In the genomic region with DNA sequence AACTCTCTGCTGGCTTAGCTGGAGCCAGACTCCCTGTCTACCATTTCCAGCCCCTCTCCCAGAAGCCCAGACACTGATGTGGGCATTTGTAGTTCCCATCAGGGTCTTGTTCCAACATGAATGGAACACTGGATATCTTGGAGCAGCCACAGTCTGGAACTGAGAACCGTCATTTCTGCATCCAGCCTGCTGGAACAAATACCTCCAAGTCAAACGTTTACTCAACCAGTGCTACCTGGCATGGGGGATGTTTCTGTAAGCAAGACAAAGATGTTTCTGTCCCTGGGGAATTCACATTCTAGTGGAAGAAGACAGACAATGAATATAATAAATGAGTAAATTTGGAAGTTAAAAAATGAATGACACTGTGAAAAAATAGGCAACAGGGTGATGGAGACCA, we compare ENCODE assay signal across 28 cellular contexts.
DNase-seq lines count a peak whose midpoint lies in the region; ATAC-seq and TF ChIP-seq lines count a peak whose summit lies in the region.
"Had no signal": no experiment of that assay in that cellular context is flagged by ENCODE, and none has a peak within 500 bp of the region (broad histone marks: within the 10 kb centered on the region; RNA-seq: fewer than 3 reads in every experiment).

No MANE protein-coding gene starts in this region.

- H3K14ac ChIP-seq in neuronal stem cell (ENCODE audit: low read length), result no peak overlapping the region

- H3K4ac ChIP-seq in neuronal stem cell (ENCODE audit: low read length), result no peak overlapping the region

- H3K36me3 Mint-ChIP-seq in activated CD4-positive, alpha-beta T cell treated with anti-CD3 and anti-CD28 coated beads, Interleukin-2, amount 10 ng/mL, durations not matched to agents 24 days and 14 days (ENCODE audit: low read depth), result no peaks in the 10 kb centered on the region
- H3K36me3 Mint-ChIP-seq in activated T-helper 2 cell treated with anti-CD3 and anti-CD28 coated beads, Interferon-gamma antibody, Interleukin-2, Interleukin-4, amounts not matched to agents 10 μg/mL and 5 μg/mL and 100 μg/mL, durations not matched to agents 14 hours and 24 hours and 36 hours (ENCODE audit: low read depth), result no peaks in the 10 kb centered on the region
- H3K36me3 Mint-ChIP-seq in nephron progenitor cell (ENCODE audit: low read depth), result no peaks in the 10 kb centered on the region
- H3K36me3 Mint-ChIP-seq: brain; CD8-positive, alpha-beta T cell; IgD-negative memory B cell; naive thymus-derived CD4-positive, alpha-beta T cell had no signal

- H3K4me2 ChIP-seq in neuronal stem cell (ENCODE audit: insufficient read depth, low read length, poor library complexity, severe bottlenecking), result no peak overlapping the region
- H3K4me2 ChIP-seq: SK-N-SH, smooth muscle cell had no signal

- peaks cover 54% of the 10 kb centered on the region for H3K4me1 Mint-ChIP-seq in activated CD4-positive, alpha-beta T cell treated with anti-CD3 and anti-CD28 coated beads, Interleukin-2, amount 10 ng/mL, durations not matched to agents 24 days and 14 days
- peaks cover 58% of the 10 kb centered on the region for H3K4me1 Mint-ChIP-seq in activated T-helper 2 cell treated with anti-CD3 and anti-CD28 coated beads, Interferon-gamma antibody, Interleukin-2, Interleukin-4, amounts not matched to agents 10 μg/mL and 5 μg/mL and 100 μg/mL, durations not matched to agents 14 hours and 24 hours and 36 hours (ENCODE audit: low read depth)
- peaks cover 32% of the 10 kb centered on the region for H3K4me1 Mint-ChIP-seq in nephron progenitor cell
- H3K4me1 Mint-ChIP-seq: B cell, IgD-negative memory B cell had no signal

- H3K4me3 ChIP-seq in neuronal stem cell (ENCODE audit: low read length in 2 of 2), result no peak overlapping the region
- H3K4me3 ChIP-seq: right atrium auricular region, smooth muscle cell had no signal

- no peak for ATAC-seq in HG03280 (IDR thresholded peaks at IDR 0.05; ENCODE audit: unreplicated experiment)
- no peak for ATAC-seq in HG03460 (IDR thresholded peaks at IDR 0.05; ENCODE audit: unreplicated experiment)
- ATAC-seq: CD8-positive, alpha-beta T cell; left ventricle myocardium superior; naive thymus-derived CD4-positive, alpha-beta T cell had no signal

- no peak overlapping the region for H3K18ac ChIP-seq in neuronal stem cell (ENCODE audit: low read length)

- no peak overlapping the region for H2BK12ac ChIP-seq in neuronal stem cell (ENCODE audit: low read length)

- no peak for DNase-seq in activated CD4-positive, alpha-beta T cell treated with anti-CD3 and anti-CD28 coated beads, Interleukin-2, amount 10 ng/mL, durations not matched to agents 24 days and 14 days
- DNase-seq in activated CD4-positive, alpha-beta T cell treated with anti-CD3 and anti-CD28 coated beads for 48 hours, result no peak
- no peak for DNase-seq in activated T-helper 2 cell treated with anti-CD3 and anti-CD28 coated beads, Interferon-gamma antibody, Interleukin-2, Interleukin-4, amounts not matched to agents 10 μg/mL and 5 μg/mL and 100 μg/mL, durations not matched to agents 14 hours and 24 hours and 36 hours (ENCODE audit: low spot score)
- no peak for DNase-seq in nephron progenitor cell
- DNase-seq in neuronal stem cell (ENCODE audit: low spot score), result no peak
- DNase-seq: activated CD8-positive, alpha-beta memory T cell treated with anti-CD3 and anti-CD28 coated beads, Interleukin-2, amount 50 U/mL, for 4 hours; activated gamma-delta T cell; CD8-positive, alpha-beta T cell; DMS153; GF-D8; left ventricle myocardium superior; midbrain; naive thymus-derived CD4-positive, alpha-beta T cell; NCI-H1092 treated with DMSO at 0.1 percent for 48 hours; NCI-H187 treated with DMSO at 0.1 percent for 48 hours; NCI-H774; SK-N-SH; stimulated activated CD4-positive, alpha-beta T cell treated with anti-CD3 and anti-CD28 coated beads, Interleukin-1b, Interleukin-23, amount 100 ng/mL, for 48 hours; stimulated activated CD8-positive, alpha-beta memory T cell treated with anti-CD3 and anti-CD28 coated beads, Interleukin-4, amount 100 ng/mL, for 48 hours; trophoblast cell had no signal

- H2AFZ ChIP-seq in neuronal stem cell (ENCODE audit: low read length), result no peak overlapping the region

- peaks cover 0 to 12% of the 10 kb centered on the region in 2 donors for H3K4me1 ChIP-seq in neuronal stem cell (ENCODE audit: control insufficient read depth in 2 of 2, insufficient read depth in 1 of 2, low read depth in 1 of 2, low read length in 2 of 2)
- H3K4me1 ChIP-seq: right atrium auricular region had no signal

- no peaks in the 10 kb centered on the region for H3K27me3 ChIP-seq in neuronal stem cell (ENCODE audit: control insufficient read depth in 3 of 3, insufficient read depth in 3 of 3, low read depth in 1 of 3, low read length in 3 of 3)
- H3K27me3 ChIP-seq: right atrium auricular region had no signal

- H3K9me3 Mint-ChIP-seq in activated CD4-positive, alpha-beta T cell treated with anti-CD3 and anti-CD28 coated beads, Interleukin-2, amount 10 ng/mL, durations not matched to agents 24 days and 14 days, result peaks cover 4% of the 10 kb centered on the region
- H3K9me3 Mint-ChIP-seq in activated T-helper 2 cell treated with anti-CD3 and anti-CD28 coated beads, Interferon-gamma antibody, Interleukin-2, Interleukin-4, amounts not matched to agents 10 μg/mL and 5 μg/mL and 100 μg/mL, durations not matched to agents 14 hours and 24 hours and 36 hours, result no peaks in the 10 kb centered on the region
- H3K9me3 Mint-ChIP-seq in nephron progenitor cell, result no peaks in the 10 kb centered on the region
- H3K9me3 Mint-ChIP-seq: brain; CD8-positive, alpha-beta T cell; naive thymus-derived CD4-positive, alpha-beta T cell had no signal

- no peak overlapping the region for H3K4me3 Mint-ChIP-seq in activated CD4-positive, alpha-beta T cell treated with anti-CD3 and anti-CD28 coated beads, Interleukin-2, amount 10 ng/mL, durations not matched to agents 24 days and 14 days
- H3K4me3 Mint-ChIP-seq in activated T-helper 2 cell treated with anti-CD3 and anti-CD28 coated beads, Interferon-gamma antibody, Interleukin-2, Interleukin-4, amounts not matched to agents 10 μg/mL and 5 μg/mL and 100 μg/mL, durations not matched to agents 14 hours and 24 hours and 36 hours (ENCODE audit: low read depth), result no peak overlapping the region
- no peak overlapping the region for H3K4me3 Mint-ChIP-seq in nephron progenitor cell
- H3K4me3 Mint-ChIP-seq: B cell; brain; CD8-positive, alpha-beta T cell; IgD-negative memory B cell; naive thymus-derived CD4-positive, alpha-beta T cell had no signal

- no peaks in the 10 kb centered on the region for H3K9me3 ChIP-seq in KOPT-K1 (ENCODE audit: insufficient read depth, low read length, poor library complexity, severe bottlenecking)
- no peaks in the 10 kb centered on the region for H3K9me3 ChIP-seq in neuronal stem cell (replicated peaks in 1 of 2; ENCODE audit: control insufficient read depth in 2 of 2, insufficient read depth in 1 of 2, low read depth in 1 of 2, low read length in 2 of 2)
- H3K9me3 ChIP-seq: right atrium auricular region, SK-N-SH had no signal

- H3K79me1 ChIP-seq in neuronal stem cell (ENCODE audit: low read depth, low read length), result no peaks in the 10 kb centered on the region

- TF ChIP-seq CTCF in nephron progenitor cell (IDR thresholded peaks at IDR 0.05), result no peak

- H4K8ac ChIP-seq in neuronal stem cell (ENCODE audit: low read depth, low read length), result no peak overlapping the region

- H2BK15ac ChIP-seq in neuronal stem cell (ENCODE audit: low read length), result no peak overlapping the region

- H3K23ac ChIP-seq in neuronal stem cell (ENCODE audit: low read depth, low read length, poor library complexity), result no peak overlapping the region

- H4K91ac ChIP-seq in neuronal stem cell (ENCODE audit: low read depth, low read length, poor library complexity), result no peak overlapping the region

- no peak overlapping the region for H2BK120ac ChIP-seq in neuronal stem cell (ENCODE audit: low read depth, low read length)

- no peak overlapping the region for H2AK5ac ChIP-seq in neuronal stem cell (ENCODE audit: low read depth, low read length)

- H3K36me3 ChIP-seq in KOPT-K1 (ENCODE audit: insufficient read depth, low read length) (no peaks in the 10 kb centered on the region), neuronal stem cell (replicated peaks in 1 of 2; ENCODE audit: control insufficient read depth in 2 of 2, insufficient read depth in 2 of 2, low read length in 2 of 2) (no peaks in the 10 kb centered on the region)
- H3K36me3 ChIP-seq: right atrium auricular region had no signal

- H3K27ac ChIP-seq in KOPT-K1 (ENCODE audit: low read depth, low read length, poor library complexity, severe bottlenecking), result peak overlapping the region; percentile 77
- H3K27ac ChIP-seq in neuronal stem cell (replicated peaks; ENCODE audit: low read length), result no peak overlapping the region
- H3K27ac ChIP-seq: right atrium auricular region had no signal

- WGBS in neuronal stem cell (ENCODE audit: extremely low coverage in 2 of 2, insufficient read length in 2 of 2, insufficient replicate concordance in 1 of 2), 2 donors, result no CpG with 5 or more reads among the region's 2 CpGs

- H2BK5ac ChIP-seq in neuronal stem cell (ENCODE audit: low read length), result no peak overlapping the region

- no peaks in the 10 kb centered on the region for H3K27me3 Mint-ChIP-seq in activated CD4-positive, alpha-beta T cell treated with anti-CD3 and anti-CD28 coated beads, Interleukin-2, amount 10 ng/mL, durations not matched to agents 24 days and 14 days
- no peaks in the 10 kb centered on the region for H3K27me3 Mint-ChIP-seq in activated T-helper 2 cell treated with anti-CD3 and anti-CD28 coated beads, Interferon-gamma antibody, Interleukin-2, Interleukin-4, amounts not matched to agents 10 μg/mL and 5 μg/mL and 100 μg/mL, durations not matched to agents 14 hours and 24 hours and 36 hours (ENCODE audit: low read depth)
- no peaks in the 10 kb centered on the region for H3K27me3 Mint-ChIP-seq in nephron progenitor cell (ENCODE audit: low read depth, poor library complexity)
- H3K27me3 Mint-ChIP-seq: brain; IgD-negative memory B cell; naive thymus-derived CD4-positive, alpha-beta T cell had no signal

- H3K27ac Mint-ChIP-seq in activated CD4-positive, alpha-beta T cell treated with anti-CD3 and anti-CD28 coated beads, Interleukin-2, amount 10 ng/mL, durations not matched to agents 24 days and 14 days, result peak overlapping the region; percentile 81
- H3K27ac Mint-ChIP-seq in activated T-helper 2 cell treated with anti-CD3 and anti-CD28 coated beads, Interferon-gamma antibody, Interleukin-2, Interleukin-4, amounts not matched to agents 10 μg/mL and 5 μg/mL and 100 μg/mL, durations not matched to agents 14 hours and 24 hours and 36 hours, result peak overlapping the region; percentile 63
- peak overlapping the region; percentile 68 for H3K27ac Mint-ChIP-seq in nephron progenitor cell
- H3K27ac Mint-ChIP-seq: B cell; CD8-positive, alpha-beta T cell; IgD-negative memory B cell had no signal

- no peak overlapping the region for H3K9ac ChIP-seq in neuronal stem cell (ENCODE audit: low read depth, low read length, poor library complexity)
- H3K9ac ChIP-seq: SK-N-SH had no signal

- intact Hi-C loops in activated CD4-positive, alpha-beta T cell treated with anti-CD3 and anti-CD28 coated beads, Interleukin-2, amount 10 ng/mL, durations not matched to agents 24 days and 14 days (cut with micrococcal nuclease), result loop anchor here (5.0 kb wide), 2 partner anchors 105 to 665 kb away; no protein-coding TSS in a partner anchor
- intact Hi-C loops in activated T-helper 2 cell treated with anti-CD3 and anti-CD28 coated beads, Interferon-gamma antibody, Interleukin-2, Interleukin-4, amounts not matched to agents 10 μg/mL and 5 μg/mL and 100 μg/mL, durations not matched to agents 14 hours and 24 hours and 36 hours (cut with micrococcal nuclease), result loop anchor here (5.0 kb wide), 2 partner anchors 70 to 215 kb away; a partner anchor contains a TSS
